8 cellular contexts compared by ENCODE assay signal in genomic region chr10:51074238-51075028, GRCh38. TPM values are rescaled to one million over a fixed set of nuclear protein-coding genes. Genes with fewer than 3 reads are reported as not detected.
A peak's percentile ranks its signal among the peaks of the same experiment; 100 is the strongest.
DNase-seq lines count a peak whose midpoint lies in the region; ATAC-seq and TF ChIP-seq lines count a peak whose summit lies in the region.

Gene PRKG1, plus strand, starts transcription at chr10:51074487.

- ATAC-seq in GM18907 (IDR thresholded peaks at IDR 0.05; ENCODE audit: unreplicated experiment) (peak; percentile 67), gastrocnemius medialis (peak; percentile 83 to 87), HG03442 (IDR thresholded peaks at IDR 0.05; ENCODE audit: unreplicated experiment) (no peak), GM18870 (IDR thresholded peaks at IDR 0.05; ENCODE audit: unreplicated experiment) (no peak)

- TF ChIP-seq POLR2A in gastrocnemius medialis (IDR thresholded peaks at IDR 0.05), result no peak

- H3K27me3 ChIP-seq in PC-9 (ENCODE audit: insufficient read depth, low read depth), result peaks cover 17% of the 10 kb centered on the region
- no peaks in the 10 kb centered on the region for H3K27me3 ChIP-seq in gastrocnemius medialis

- DNase-seq in ACHN (peak; percentile 22), PC-9 (peak; percentile 43 to 49), cerebellum (ENCODE audit: low spot score) (peak; percentile 10), inferior parietal cortex (ENCODE audit: extremely low spot score) (peak; percentile 59), gastrocnemius medialis (peak; percentile 46 to 57)

- no peaks in the 10 kb centered on the region for H3K4me1 ChIP-seq in PC-9 (replicated peaks; ENCODE audit: insufficient read depth)
- H3K4me1 ChIP-seq in gastrocnemius medialis, result peaks cover 12 to 14% of the 10 kb centered on the region in 2 donors

- peak within 1 kb of the TSS; percentile 89 for H2AFZ ChIP-seq in PC-9

- no peak within 1 kb of the TSS for H3K27ac ChIP-seq in PC-9
- H3K27ac ChIP-seq in gastrocnemius medialis, result peak within 1 kb of the TSS; percentile 45 to 81 (median 70)

- CTCF ChIA-PET in PC-9 (lab: Charles Lee), result interaction anchor here (0.9 kb wide), 1 partner anchor 91 kb away, joined by 4 read pairs; no protein-coding TSS in a partner anchor

- peak within 1 kb of the TSS; percentile 89 for H3K4me2 ChIP-seq in PC-9

- no peaks in the 10 kb centered on the region for H3K9me3 ChIP-seq in PC-9 (ENCODE audit: insufficient read depth, low read depth)
- H3K9me3 ChIP-seq in gastrocnemius medialis, result no peaks in the 10 kb centered on the region

- POLR2A ChIA-PET in PC-9 (lab: Charles Lee; ENCODE audit: unreplicated experiment), result no interaction called here

- no peaks in the 10 kb centered on the region for H3F3A ChIP-seq in PC-9 (ENCODE audit: insufficient read depth, low read depth)

- in situ Hi-C loops in ACHN (cut with HindIII; ENCODE audit: low pct_ligation_motif_present, low pct_unique_long_range_greater_than_20kb, low sequenced_read_pairs) (no loop called here), gastrocnemius medialis (cut with MboI; ENCODE audit: low sequenced_read_pairs in 4 of 4) (loop anchor here in 3 of 4 donors (10.0 to 25.0 kb wide), 3 partner anchors 338 to 888 kb away; no protein-coding TSS in a partner anchor)

- no peaks in the 10 kb centered on the region for H4K20me1 ChIP-seq in PC-9 (ENCODE audit: insufficient read depth)

- intact Hi-C loops in PC-9 (cut with micrococcal nuclease; ENCODE audit: unreplicated experiment) (no loop called here), gastrocnemius medialis (cut with DNase I; ENCODE audit: low total_unique reads) (no loop called here)

- no TSS peak for BruUV-seq in PC-9 (replicated peaks; lab: Mats Ljungman, UMichigan)

- H3K9me2 ChIP-seq in PC-9 (ENCODE audit: insufficient read depth), result no peaks in the 10 kb centered on the region

- no peaks in the 10 kb centered on the region for H3K36me3 ChIP-seq in PC-9 (ENCODE audit: low read depth)
- no peaks in the 10 kb centered on the region for H3K36me3 ChIP-seq in gastrocnemius medialis

- peak within 1 kb of the TSS; percentile 62 for H3K4me3 ChIP-seq in PC-9
- H3K4me3 ChIP-seq in gastrocnemius medialis, result peak within 1 kb of the TSS; percentile 67 to 89 (median 79)

- H3K79me2 ChIP-seq in PC-9 (ENCODE audit: low read depth), result no peaks in the 10 kb centered on the region

- TF ChIP-seq CTCF in PC-9 (conservative IDR thresholded peaks at IDR 0.05) (no peak), gastrocnemius medialis (IDR thresholded peaks at IDR 0.05 in 4 of 5, conservative IDR thresholded peaks at IDR 0.05 in 1 of 5) (no peak)

RNA-seq across cellular contexts. Expression of gene PRKG1, which starts in this region (rescaled TPM):
- total RNA-seq in PC-9 (2021) (0.68 and 0.70 TPM in 2 replicates), cerebellum (58.3 TPM), gastrocnemius medialis (10 to 100 TPM; 10.4 to 39.4 (median 25.1) TPM)

Comparison
In these comparisons a context has a peak if more than half of its experiments do, and no peak if none do; other contexts are left out.
1. Peak in DNase-seq, H3K4me3 ChIP-seq and H3K4me2 ChIP-seq in PC-9; RNA of the gene not detected or under 1 TPM.
2. ATAC-seq: peak in GM18907 (single experiment) and gastrocnemius medialis (2 of 2); none in HG03442 (single experiment) and GM18870 (single experiment).
3. Peak in every context shown above with its lines, with median percentiles within 50 percentile points of each other: DNase-seq.